ENCODE assay signal across 1 cellular context in the genomic region with DNA sequence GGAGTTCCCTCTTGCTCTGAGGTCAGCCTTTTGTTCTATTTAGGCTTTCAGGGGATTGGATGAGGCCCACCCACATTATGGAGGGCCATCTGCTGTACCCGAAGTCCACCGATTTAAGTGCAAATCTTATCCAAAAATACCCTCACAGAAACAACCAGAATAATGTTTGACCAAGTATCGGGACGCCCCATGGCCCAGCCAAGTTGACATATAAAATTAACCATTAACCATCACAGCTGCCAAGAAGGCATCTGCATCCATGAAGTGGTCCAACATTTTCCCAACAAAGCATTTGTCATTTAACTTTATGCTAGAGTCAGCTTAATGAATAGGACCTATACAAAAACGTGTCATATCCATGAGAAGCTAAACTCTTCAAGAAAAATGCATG.
TF ChIP-seq lines count a peak whose summit lies in the region.

No MANE protein-coding gene starts in this region.

TF ChIP-seq in HepG2, 621 proteins besides CTCF, POLR2A, EP300 and RAD21 (continued from another document):
- TF ChIP-seq, protein P1, sequence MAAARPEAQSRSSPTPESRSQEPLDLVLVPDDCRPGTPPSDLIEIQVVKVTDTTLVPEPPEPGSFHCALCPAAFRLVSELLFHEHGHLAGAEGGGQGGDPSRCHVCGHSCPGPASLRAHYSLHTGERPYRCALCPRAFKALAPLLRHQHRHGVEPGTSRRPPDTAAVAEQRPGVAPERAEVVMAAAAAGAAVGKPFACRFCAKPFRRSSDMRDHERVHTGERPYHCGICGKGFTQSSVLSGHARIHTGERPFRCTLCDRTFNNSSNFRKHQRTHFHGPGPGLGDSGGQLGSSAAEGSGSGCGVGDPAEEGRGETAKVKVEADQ (CRISPR knock-in tag; IDR thresholded peaks at IDR 0.05; ENCODE audit: borderline replicate concordance), result no peak
- TF ChIP-seq ZNF83 (CRISPR knock-in tag; IDR thresholded peaks at IDR 0.05; ENCODE audit: borderline replicate concordance) (no peak), ZNF878 (CRISPR knock-in tag; IDR thresholded peaks at IDR 0.05) (no peak), RARG (CRISPR knock-in tag; IDR thresholded peaks at IDR 0.05; ENCODE audit: low read depth) (no peak), AKAP8 (CRISPR knock-in tag; IDR thresholded peaks at IDR 0.05) (no peak), NRL (CRISPR knock-in tag; IDR thresholded peaks at IDR 0.05; ENCODE audit: borderline replicate concordance) (no peak), ZNF333 (CRISPR knock-in tag; IDR thresholded peaks at IDR 0.05; ENCODE audit: borderline replicate concordance) (no peak)
- TF ChIP-seq, protein P2, sequence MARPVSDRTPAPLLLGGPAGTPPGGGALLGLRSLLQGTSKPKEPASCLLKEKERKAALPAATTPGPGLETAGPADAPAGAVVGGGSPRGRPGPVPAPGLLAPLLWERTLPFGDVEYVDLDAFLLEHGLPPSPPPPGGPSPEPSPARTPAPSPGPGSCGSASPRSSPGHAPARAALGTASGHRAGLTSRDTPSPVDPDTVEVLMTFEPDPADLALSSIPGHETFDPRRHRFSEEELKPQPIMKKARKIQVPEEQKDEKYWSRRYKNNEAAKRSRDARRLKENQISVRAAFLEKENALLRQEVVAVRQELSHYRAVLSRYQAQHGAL (CRISPR knock-in tag; IDR thresholded peaks at IDR 0.05; ENCODE audit: not compliant biosample characterization), result no peak
- TF ChIP-seq, protein P3, sequence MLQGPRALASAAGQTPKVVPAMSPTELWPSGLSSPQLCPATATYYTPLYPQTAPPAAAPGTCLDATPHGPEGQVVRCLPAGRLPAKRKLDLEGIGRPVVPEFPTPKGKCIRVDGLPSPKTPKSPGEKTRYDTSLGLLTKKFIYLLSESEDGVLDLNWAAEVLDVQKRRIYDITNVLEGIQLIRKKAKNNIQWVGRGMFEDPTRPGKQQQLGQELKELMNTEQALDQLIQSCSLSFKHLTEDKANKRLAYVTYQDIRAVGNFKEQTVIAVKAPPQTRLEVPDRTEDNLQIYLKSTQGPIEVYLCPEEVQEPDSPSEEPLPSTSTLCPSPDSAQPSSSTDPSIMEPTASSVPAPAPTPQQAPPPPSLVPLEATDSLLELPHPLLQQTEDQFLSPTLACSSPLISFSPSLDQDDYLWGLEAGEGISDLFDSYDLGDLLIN (CRISPR knock-in tag; IDR thresholded peaks at IDR 0.05; ENCODE audit: borderline replicate concordance), result no peak
